In genomic region chr13:110811008-110811720, GRCh38 we compare ENCODE assay signal across 25 cellular contexts.
DNase-seq lines count a peak whose midpoint lies in the region; ATAC-seq, FAIRE-seq and TF ChIP-seq lines count a peak whose summit lies in the region.
"Had no signal": no experiment of that assay in that cellular context is flagged by ENCODE, and none has a peak within 500 bp of the region (broad histone marks: within the 10 kb centered on the region; RNA-seq: fewer than 3 reads in every experiment).

No MANE protein-coding gene starts in this region.

- no CpG with 5 or more reads among the region's 16 CpGs for WGBS in H9 (ENCODE audit: extremely low coverage, insufficient read length, low lambda C conversion rate)
- 54% methylated on average over 16 of the region's 16 CpGs for WGBS in GM12878 (ENCODE audit: insufficient coverage, insufficient replicate concordance, low lambda C conversion rate, missing lambda C conversion rate)

- no peak overlapping the region for H3T11ph ChIP-seq in H9 (ENCODE audit: low read length)

- no peak for TF ChIP-seq POLR2A in GM12878 (IDR thresholded peaks at IDR 0.05; ENCODE audit: low read depth, low read length)

- no peak overlapping the region for H2BK20ac ChIP-seq in H9 (ENCODE audit: low read depth, low read length, poor library complexity, severe bottlenecking)

- SMC1A ChIA-PET in GM12878 (lab: Charles Lee; ENCODE audit: uncharacterized antibody, unreplicated experiment), result no interaction called here

- H3K27ac ChIP-seq in H9 (ENCODE audit: insufficient read length, low read depth, low read length) (no peak overlapping the region), GM12878 (ENCODE audit: control insufficient read depth, insufficient read depth) (no peak overlapping the region)

- H2BK12ac ChIP-seq in H9 (ENCODE audit: insufficient read length, low read depth, low read length), result no peak overlapping the region

- peaks cover 9% of the 10 kb centered on the region for H3K4me1 ChIP-seq in H9 (ENCODE audit: insufficient read depth, low read length)
- H3K4me1 ChIP-seq in GM12878 (ENCODE audit: control insufficient read depth, insufficient read depth, low read length), result 0 out of 2 replicates have a peak, but pooled peaks cover 5% of the 10 kb centered on the region

- no peak for TF ChIP-seq CTCF in BJ (IDR thresholded peaks at IDR 0.05; ENCODE audit: insufficient read depth, low read depth, low read length)
- TF ChIP-seq CTCF in H9 (conservative IDR thresholded peaks at IDR 0.05), result no peak
- no peak for TF ChIP-seq CTCF in GM12878 (IDR thresholded peaks at IDR 0.05 in 2 of 3, conservative IDR thresholded peaks at IDR 0.05 in 1 of 3; ENCODE audit: control insufficient read depth in 2 of 3, extremely low read depth in 1 of 3, insufficient read depth in 1 of 3, low read depth in 3 of 3, low read length in 3 of 3)
- no peak for TF ChIP-seq CTCF in nephron progenitor cell (IDR thresholded peaks at IDR 0.05)

- RAD21 ChIA-PET in GM12878 (lab: Charles Lee; ENCODE audit: unreplicated experiment), result interaction anchor here (0.6 kb wide), 1 partner anchor 241 kb away, joined by 3 read pairs; no protein-coding TSS in a partner anchor

- intact Hi-C loops in GM12878 (cut with micrococcal nuclease; ENCODE audit: unreplicated experiment), result no loop called here

- no peak overlapping the region for H3K56ac ChIP-seq in H9 (ENCODE audit: insufficient read length, low read depth, low read length)

- BruUV-seq in GM12878 (replicated peaks; lab: Mats Ljungman, UMichigan), result no TSS peak

- H4K5ac ChIP-seq in H9 (ENCODE audit: insufficient read length, low read depth, low read length), result no peak overlapping the region

- H3K4me1 Mint-ChIP-seq in H9 (peaks cover 47 to 51% of the 10 kb centered on the region in 2 experiments), nephron progenitor cell (peaks cover 9% of the 10 kb centered on the region)

- H3K36me3 ChIP-seq in BJ (ENCODE audit: control insufficient read depth, insufficient read depth, low read length), result no peaks in the 10 kb centered on the region
- no peaks in the 10 kb centered on the region for H3K36me3 ChIP-seq in GM12878 (ENCODE audit: control insufficient read depth in 2 of 2, insufficient read depth in 2 of 2, low read length in 1 of 2)
- H3K36me3 ChIP-seq: HAP-1, MG63 had no signal

- H3K27ac Mint-ChIP-seq in H9 (no peak overlapping the region), nephron progenitor cell (peak overlapping the region; percentile 55)
- H3K27ac Mint-ChIP-seq: B cell had no signal

- H4K8ac ChIP-seq in H9 (replicated peaks; ENCODE audit: insufficient read length, low read depth, low read length), result no peak overlapping the region

- no peak overlapping the region for H2BK120ac ChIP-seq in H9 (ENCODE audit: low read depth, low read length, poor library complexity, severe bottlenecking)

- in situ Hi-C loops in GM12878 (cut with MboI), result loop anchor here (10.0 kb wide), 1 partner anchor 586 kb away; no protein-coding TSS in a partner anchor

- H3K4me3 ChIP-seq in BJ (ENCODE audit: low read depth, low read length) (no peak overlapping the region), GM12878 (no peak overlapping the region)
- H3K4me3 ChIP-seq: HAP-1, MG63 had no signal

- POLR2A ChIA-PET in BJ (lab: Charles Lee) (no interaction called here), GM12878 (lab: Charles Lee) (interaction anchor here (1.0 kb wide), 1 partner anchor 348 kb away, joined by 3 read pairs; no protein-coding TSS in a partner anchor)

- H3K9me3 ChIP-seq in H9 (ENCODE audit: control insufficient read depth, low read depth, low read length) (no peaks in the 10 kb centered on the region), GM12878 (replicated peaks; ENCODE audit: control insufficient read depth, insufficient read depth, low read length) (no peaks in the 10 kb centered on the region)
- H3K9me3 ChIP-seq: HAP-1, MG63 had no signal

- H2AK5ac ChIP-seq in H9 (ENCODE audit: insufficient read length, low read length), result no peak overlapping the region

- no peak overlapping the region for H2BK15ac ChIP-seq in H9 (ENCODE audit: low read depth, low read length)

- no peak overlapping the region for H4K91ac ChIP-seq in H9 (ENCODE audit: insufficient read length, low read depth, low read length)

- no peaks in the 10 kb centered on the region for H3K79me1 ChIP-seq in H9 (ENCODE audit: insufficient read depth, low read depth, low read length, poor library complexity, severe bottlenecking)

- H3K27me3 ChIP-seq in BJ (ENCODE audit: control insufficient read depth, insufficient read depth, low read length), result peaks cover 14% of the 10 kb centered on the region
- no peaks in the 10 kb centered on the region for H3K27me3 ChIP-seq in H9 (ENCODE audit: insufficient read depth, low read length)
- H3K27me3 ChIP-seq in GM12878 (replicated peaks in 1 of 2; ENCODE audit: control insufficient read depth in 2 of 2, insufficient read depth in 2 of 2, low read length in 1 of 2), result peaks cover 0 to 3% of the 10 kb centered on the region in 2 experiments; a peak in 1 of 4 replicates

- FAIRE-seq in GM12878 (lab: Jason Lieb, UNC), result no peak
- FAIRE-seq: GM12891, GM18507 had no signal

- H3K4ac ChIP-seq in H9 (ENCODE audit: low read depth, low read length), result no peak overlapping the region

- DNase-seq in BJ (ENCODE audit: low read depth), result peak; percentile 4
- DNase-seq in H9, result no peak
- no peak for DNase-seq in GM12878 (ENCODE audit: low read depth, low spot score)
- DNase-seq in nephron progenitor cell, result no peak
- DNase-seq in anterior cingulate cortex (lab: John Stamatoyannopoulos, UW), result no peak
- DNase-seq in NCI-H1105 treated with DMSO at 0.1 percent for 48 hours (lab: John Stamatoyannopoulos, UW), result no peak
- DNase-seq: CD4-positive, alpha-beta memory T cell; DMS153; GF-D8; Kasumi-1; MG63; NCI-H1092; NCI-H146; NCI-H2029 treated with DMSO at 0.1 percent for 48 hours; NCI-H2171; NCI-H526; PC-3; RPMI8226; SHP77 treated with DMSO at 0.1 percent for 48 hours had no signal

- no peak overlapping the region for H3K23ac ChIP-seq in H9 (ENCODE audit: insufficient read length, low read depth, low read length)

- no peak for TF ChIP-seq RAD21 in GM12878 (IDR thresholded peaks at IDR 0.05; ENCODE audit: insufficient read depth, low read depth, low read length)

- H3K27me3 Mint-ChIP-seq in H9 (ENCODE audit: low read depth) (peaks cover 18% of the 10 kb centered on the region), nephron progenitor cell (ENCODE audit: low read depth, poor library complexity) (peaks cover 16% of the 10 kb centered on the region)

- H3K9me3 Mint-ChIP-seq in H9, result no peaks in the 10 kb centered on the region; a peak in 1 of 5 replicates
- peaks cover 8% of the 10 kb centered on the region for H3K9me3 Mint-ChIP-seq in nephron progenitor cell
- H3K9me3 Mint-ChIP-seq: CD4-positive, alpha-beta memory T cell had no signal

- H3K79me2 ChIP-seq in H9 (ENCODE audit: insufficient read depth, low read length) (no peaks in the 10 kb centered on the region), GM12878 (ENCODE audit: control insufficient read depth, insufficient read depth, low read length) (no peaks in the 10 kb centered on the region)

- CTCF ChIA-PET in BJ (lab: Yijun Ruan, JAX) (interaction anchor here (1.4 to 2.0 kb wide), 2 partner anchors 11 to 217 kb away, joined by 3 to 11 read pairs; no protein-coding TSS in a partner anchor), GM12878 (lab: Yijun Ruan, JAX) (interaction anchor here (0.6 kb wide), 1 partner anchor 249 kb away, joined by 3 read pairs; no protein-coding TSS in a partner anchor)

- no peak overlapping the region for H3K14ac ChIP-seq in H9 (ENCODE audit: insufficient read depth, low read length)

- no peak for TF ChIP-seq EP300 in GM12878 (IDR thresholded peaks at IDR 0.05; ENCODE audit: borderline replicate concordance in 1 of 2, control insufficient read depth in 1 of 2, low read depth in 2 of 2, low read length in 2 of 2)

- H3K23me2 ChIP-seq in H9 (ENCODE audit: insufficient read length, low read depth, low read length, poor library complexity, severe bottlenecking), result no peaks in the 10 kb centered on the region

- ATAC-seq in GM12878 (peak; percentile 28; the same call in 2 of the 3 replicates), GM19035 (IDR thresholded peaks at IDR 0.05; ENCODE audit: unreplicated experiment) (no peak), HG03432 (IDR thresholded peaks at IDR 0.05; ENCODE audit: unreplicated experiment) (no peak)
- ATAC-seq: PC-3 had no signal

- H3K4me2 ChIP-seq in H9 (ENCODE audit: insufficient read depth, insufficient read length, low read length) (peak overlapping the region; percentile 4), GM12878 (ENCODE audit: control insufficient read depth, insufficient read depth) (no peak overlapping the region)

- H2BK5ac ChIP-seq in H9 (ENCODE audit: insufficient read length, low read length), result no peak overlapping the region

- H2AFZ ChIP-seq in H9 (ENCODE audit: low read length) (peak overlapping the region; percentile 80), GM12878 (ENCODE audit: control insufficient read depth, low read depth, low read length) (no peak overlapping the region)

- H3K4me3 Mint-ChIP-seq in H9, result no peak overlapping the region
- H3K4me3 Mint-ChIP-seq in nephron progenitor cell, result no peak overlapping the region

- H3K18ac ChIP-seq in H9 (ENCODE audit: insufficient read length, low read depth, low read length), result no peak overlapping the region

- H3K9ac ChIP-seq in H9 (ENCODE audit: extremely low read depth, insufficient read length, low read length) (no peak overlapping the region), GM12878 (ENCODE audit: control insufficient read depth, insufficient read depth, low read length) (no peak overlapping the region)

- H4K20me1 ChIP-seq in H9 (ENCODE audit: control insufficient read depth, insufficient read depth, insufficient read length), result no peaks in the 10 kb centered on the region
- H4K20me1 ChIP-seq in GM12878 (ENCODE audit: control insufficient read depth, insufficient read depth), result no peaks in the 10 kb centered on the region

- H3K36me3 Mint-ChIP-seq in H9 (ENCODE audit: insufficient read depth in 1 of 3, low read depth in 3 of 3), result peaks cover 0 to 7% (median 0%) of the 10 kb centered on the region in 3 experiments; a peak in 2 of 7 replicates
- H3K36me3 Mint-ChIP-seq in nephron progenitor cell (ENCODE audit: low read depth), result no peaks in the 10 kb centered on the region
- H3K36me3 Mint-ChIP-seq: CD4-positive, alpha-beta memory T cell had no signal

TF ChIP-seq in GM12878, 131 proteins besides CTCF, POLR2A, EP300 and RAD21 (continues in another document):
- TF ChIP-seq ESRRA (IDR thresholded peaks at IDR 0.05; ENCODE audit: low read length), result no peak
- no peak for TF ChIP-seq RAD51 (IDR thresholded peaks at IDR 0.05)
